ENCODE assay signal across 8 cellular contexts in the genomic region with DNA sequence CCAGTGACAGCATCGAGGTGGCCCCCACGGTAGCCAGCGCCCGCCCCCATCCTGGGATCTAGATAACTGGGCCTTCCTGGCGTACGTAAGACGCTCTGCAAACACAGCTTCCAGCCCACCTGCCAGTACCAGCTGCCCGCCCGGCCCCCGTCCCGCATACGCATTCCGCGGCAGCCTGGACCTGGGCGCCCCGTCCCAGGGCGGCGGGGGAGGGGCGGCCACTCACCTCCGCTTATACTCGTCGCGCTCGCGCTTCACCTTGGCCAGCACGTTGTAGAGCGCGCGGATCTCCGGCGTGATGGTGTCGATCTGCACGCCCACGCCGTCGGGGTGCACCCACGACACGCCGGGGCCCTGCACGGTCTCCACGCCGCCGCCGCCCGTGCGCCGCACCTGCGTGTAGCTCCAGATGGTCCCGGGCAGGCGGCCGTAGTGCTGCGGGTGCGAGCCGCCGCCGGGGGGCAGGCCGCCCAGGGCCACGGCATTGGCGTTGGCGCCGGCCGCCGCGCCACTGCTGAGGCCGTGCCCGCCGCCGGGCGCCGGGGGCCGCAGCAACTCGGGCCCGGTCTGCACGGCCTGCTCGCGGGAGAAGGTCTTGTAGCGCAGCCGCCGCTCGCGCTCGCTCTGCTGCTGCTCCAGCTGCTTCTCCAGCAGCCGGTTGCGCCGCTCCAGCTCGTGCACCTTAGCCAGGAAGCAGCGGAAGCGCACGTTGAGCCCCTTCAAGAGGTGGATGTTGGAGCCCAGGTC. TPM values are rescaled to one million over a fixed set of nuclear protein-coding genes. Genes with fewer than 3 reads are reported as not detected.
DNase-seq lines count a peak whose midpoint lies in the region; ATAC-seq and TF ChIP-seq lines count a peak whose summit lies in the region.

No MANE protein-coding gene starts in this region.

- H3K36me3 Mint-ChIP-seq in T-helper 2 cell treated with Interferon-gamma antibody and Interleukin-4, amounts not matched to agents 5 μg/mL and 100 μg/mL, for 36 hours (ENCODE audit: low read depth), result peaks cover 18% of the 10 kb centered on the region
- H3K36me3 Mint-ChIP-seq in brain, result peaks cover 5% of the 10 kb centered on the region

- DNase-seq in AG09309 (ENCODE audit: low read depth) (no peak), kidney tubule cell (ENCODE audit: low spot score) (peak; percentile 55), NCI-H1694 (lab: John Stamatoyannopoulos, UW) (no peak)
- peak; percentile 55 for DNase-seq in T-helper 2 cell treated with Interferon-gamma antibody and Interleukin-4, amounts not matched to agents 5 μg/mL and 100 μg/mL, for 36 hours (ENCODE audit: low spot score)
- DNase-seq in stimulated activated CD4-positive, alpha-beta T cell treated with anti-CD3 and anti-CD28 coated beads, TNF-alpha, amount 100 ng/mL, for 4 hours (ENCODE audit: low read depth in 3 of 3), result peak; percentile 32 to 55 (median 49)

- ATAC-seq in GM18867 (IDR thresholded peaks at IDR 0.05; ENCODE audit: unreplicated experiment) (peak; percentile 14), HG03520 (IDR thresholded peaks at IDR 0.05; ENCODE audit: unreplicated experiment) (peak; percentile 7)

- no peaks in the 10 kb centered on the region for H3K9me3 Mint-ChIP-seq in T-helper 2 cell treated with Interferon-gamma antibody and Interleukin-4, amounts not matched to agents 5 μg/mL and 100 μg/mL, for 36 hours
- peaks cover 0 to 8% (median 0%) of the 10 kb centered on the region in 5 experiments for H3K9me3 Mint-ChIP-seq in brain

- TF ChIP-seq CTCF in AG09309 (IDR thresholded peaks at IDR 0.05; ENCODE audit: control insufficient read depth, insufficient read depth, low read depth, low read length, missing control alignments), result no peak
- TF ChIP-seq CTCF in brain (conservative IDR thresholded peaks at IDR 0.05), result no peak

- peak overlapping the region; percentile 86 for H3K27ac Mint-ChIP-seq in T-helper 2 cell treated with Interferon-gamma antibody and Interleukin-4, amounts not matched to agents 5 μg/mL and 100 μg/mL, for 36 hours
- peak overlapping the region in 2 of 5 experiments; percentile 1 to 72 for H3K27ac Mint-ChIP-seq in brain

- H3K27me3 Mint-ChIP-seq in T-helper 2 cell treated with Interferon-gamma antibody and Interleukin-4, amounts not matched to agents 5 μg/mL and 100 μg/mL, for 36 hours (ENCODE audit: low read depth), result peaks cover 3% of the 10 kb centered on the region
- peaks cover 29% of the 10 kb centered on the region for H3K27me3 Mint-ChIP-seq in brain

- H3K4me1 Mint-ChIP-seq in T-helper 2 cell treated with Interferon-gamma antibody and Interleukin-4, amounts not matched to agents 5 μg/mL and 100 μg/mL, for 36 hours (ENCODE audit: low read depth), result peaks cover 60% of the 10 kb centered on the region
- peaks cover 53% of the 10 kb centered on the region for H3K4me1 Mint-ChIP-seq in brain

- peak overlapping the region; percentile 65 for H3K4me3 ChIP-seq in AG09309 (ENCODE audit: control insufficient read depth, low read depth, low read length)

- peak overlapping the region; percentile 83 for H3K4me3 Mint-ChIP-seq in T-helper 2 cell treated with Interferon-gamma antibody and Interleukin-4, amounts not matched to agents 5 μg/mL and 100 μg/mL, for 36 hours
- peak overlapping the region; percentile 84 to 93 (median 87) for H3K4me3 Mint-ChIP-seq in brain

RNA-seq across cellular contexts. Expression of gene IFFO2, which starts 0.9 kb away (rescaled TPM):
- polyA plus RNA-seq in brain (ENCODE audit: insufficient read depth, low read depth, low replicate concordance), result 5.8 TPM

RNA-seq across cellular contexts. Expression of gene ALDH4A1, which starts 53.3 kb away (rescaled TPM):
- polyA plus RNA-seq in brain (ENCODE audit: insufficient read depth, low read depth, low replicate concordance), result 52.0 TPM

Comparison
In these comparisons a context has a peak if more than half of its experiments do, and no peak if none do; other contexts are left out.
1. DNase-seq: peak in T-helper 2 cell treated with Interferon-gamma antibody and Interleukin-4, amounts not matched to agents 5 μg/mL and 100 μg/mL, for 36 hours (single experiment), kidney tubule cell (single experiment) and stimulated activated CD4-positive, alpha-beta T cell treated with anti-CD3 and anti-CD28 coated beads, TNF-alpha, amount 100 ng/mL, for 4 hours (3 of 3); none in AG09309 (single experiment) and NCI-H1694 (single experiment).